ENCODE assay signal across 16 cellular contexts in genomic region chr1:168098534-168099313, GRCh38.
"Had no signal": no experiment of that assay in that cellular context is flagged by ENCODE, and none has a peak within 500 bp of the region (broad histone marks: within the 10 kb centered on the region; RNA-seq: fewer than 3 reads in every experiment).

No MANE protein-coding gene starts in this region.

- H3K9me3 ChIP-seq: psoas muscle, tibial artery had no signal

- H3K9me3 Mint-ChIP-seq: brain; effector memory CD8-positive, alpha-beta T cell; naive B cell had no signal

- ATAC-seq: activated CD4-positive, CD25-positive, alpha-beta regulatory T cell treated with anti-CD3 and anti-CD28 coated beads, Interleukin-2, amount 50 U/mL, for 24 hours; effector memory CD8-positive, alpha-beta T cell; psoas muscle had no signal

- H3K4me1 Mint-ChIP-seq: brain, naive B cell had no signal

- H3K4me3 ChIP-seq: lung, psoas muscle, tibial artery had no signal

- FAIRE-seq: islet of Langerhans had no signal

- H3K4me1 ChIP-seq: psoas muscle had no signal

- H3K27me3 ChIP-seq: tibial artery had no signal

- DNase-seq: activated CD4-positive, alpha-beta T cell treated with anti-CD3 and anti-CD28 coated beads, Interleukin-2, amount 50 U/mL, for 1 hour; activated gamma-delta T cell treated with Interleukin-2 at 50 U/mL for 16 hours; cerebellar nuclear complex; dermis blood vessel endothelial cell; effector memory CD8-positive, alpha-beta T cell; naive B cell; psoas muscle; SHP77 treated with DMSO at 0.1 percent for 48 hours; stimulated activated CD4-positive, alpha-beta T cell treated with anti-CD3 and anti-CD28 coated beads, Interleukin-1b, Interleukin-23, amount 100 ng/mL, for 48 hours; SW 1271; tibial artery had no signal

- H3K4me3 Mint-ChIP-seq: activated naive CD8-positive, alpha-beta T cell; brain; effector memory CD8-positive, alpha-beta T cell; naive B cell had no signal

- H3K27ac ChIP-seq: psoas muscle, tibial artery had no signal

- H3K36me3 Mint-ChIP-seq: activated naive CD8-positive, alpha-beta T cell; naive B cell had no signal

- H3K27ac Mint-ChIP-seq: activated naive CD8-positive, alpha-beta T cell; brain; effector memory CD8-positive, alpha-beta T cell had no signal
